Comparison of ENCODE assay signal across 18 cellular contexts in genomic region chr10:71093531-71093930, GRCh38.
"Had no signal": no experiment of that assay in that cellular context is flagged by ENCODE, and none has a peak within 500 bp of the region (broad histone marks: within the 10 kb centered on the region; RNA-seq: fewer than 3 reads in every experiment).

No MANE protein-coding gene starts in this region.

- DNase-seq: activated B cell treated with CpG ODN at 0.5 μM for 24 hours; activated CD4-positive, alpha-beta T cell treated with anti-CD3 and anti-CD28 coated beads for 4 hours; activated T-cell treated with anti-CD3 and anti-CD28 coated beads for 4 hours; aorta; brain microvascular endothelial cell; cortex of kidney; erythroblast; heart right ventricle; mesendoderm; natural killer cell; spleen; stimulated activated CD4-positive, alpha-beta T cell treated with anti-CD3 and anti-CD28 coated beads, Interleukin-4, amount 100 ng/mL, for 4 hours; stimulated activated naive B cell treated with anti-CD40 and anti-IgM and Interleukin-4, amounts not matched to agents 10 μg/mL and 1 μg/mL and 100 μg/mL, for 72 hours had no signal

- ATAC-seq: natural killer cell; stimulated activated naive B cell treated with anti-CD40 and anti-IgM and Interleukin-4, amounts not matched to agents 10 μg/mL and 1 μg/mL and 100 μg/mL, for 72 hours had no signal

- H3K36me3 Mint-ChIP-seq: stimulated activated naive B cell treated with anti-CD40 and anti-IgM and Interleukin-4, amounts not matched to agents 10 μg/mL and 1 μg/mL and 100 μg/mL, for 72 hours had no signal

- H3K4me3 Mint-ChIP-seq: activated B cell treated with CpG ODN at 0.5 μM for 24 hours; activated naive CD4-positive, alpha-beta T cell treated with anti-CD3 and anti-CD28 coated beads for 36 hours; central memory CD8-positive, alpha-beta T cell; natural killer cell; stimulated activated naive B cell treated with anti-CD40 and anti-IgM and Interleukin-4, amounts not matched to agents 10 μg/mL and 1 μg/mL and 100 μg/mL, for 72 hours had no signal

- H3K4me3 ChIP-seq: heart right ventricle, spleen had no signal

- H3K27ac ChIP-seq: brain microvascular endothelial cell, spleen had no signal

- H3K4me1 Mint-ChIP-seq: activated B cell treated with CpG ODN at 0.5 μM for 24 hours; central memory CD8-positive, alpha-beta T cell; natural killer cell; stimulated activated naive B cell treated with anti-CD40 and anti-IgM and Interleukin-4, amounts not matched to agents 10 μg/mL and 1 μg/mL and 100 μg/mL, for 72 hours had no signal

- H3K27ac Mint-ChIP-seq: activated B cell treated with CpG ODN at 0.5 μM for 24 hours; activated naive CD4-positive, alpha-beta T cell treated with anti-CD3 and anti-CD28 coated beads for 36 hours; activated T-helper 2 cell treated with anti-CD3 and anti-CD28 coated beads, Interferon-gamma antibody, Interleukin-2, Interleukin-4, amounts not matched to agents 10 μg/mL and 5 μg/mL and 100 μg/mL, durations not matched to agents 14 hours and 24 hours and 36 hours; natural killer cell; stimulated activated naive B cell treated with anti-CD40 and anti-IgM and Interleukin-4, amounts not matched to agents 10 μg/mL and 1 μg/mL and 100 μg/mL, for 72 hours had no signal

- FAIRE-seq: endometrium, TTC549 had no signal

- H3K9me3 Mint-ChIP-seq: natural killer cell had no signal
